ENCODE assay signal across 21 cellular contexts in genomic region chr2:189171956-189172609, GRCh38. TPM values are rescaled to one million over a fixed set of nuclear protein-coding genes. Genes with fewer than 3 reads are reported as not detected.
DNase-seq lines count a peak whose midpoint lies in the region; ATAC-seq and TF ChIP-seq lines count a peak whose summit lies in the region.
"Had no signal": no experiment of that assay in that cellular context is flagged by ENCODE, and none has a peak within 500 bp of the region (broad histone marks: within the 10 kb centered on the region; RNA-seq: fewer than 3 reads in every experiment).

No MANE protein-coding gene starts in this region.

- no peak overlapping the region for H3K4me3 Mint-ChIP-seq in chondrocyte (ENCODE audit: unreplicated experiment)
- H3K4me3 Mint-ChIP-seq in nephron progenitor cell, result no peak overlapping the region
- H3K4me3 Mint-ChIP-seq: CD8-positive, alpha-beta memory T cell; H9; natural killer cell; WTC11 had no signal

- no peaks in the 10 kb centered on the region for H3K27me3 ChIP-seq in left ventricle myocardium inferior (ENCODE audit: low read depth)
- H3K27me3 ChIP-seq: dorsolateral prefrontal cortex, Peyer's patch had no signal

- peaks cover 31% of the 10 kb centered on the region for H3K4me1 ChIP-seq in left ventricle myocardium inferior

- H3K4me3 ChIP-seq in left ventricle myocardium inferior, result no peak overlapping the region
- H3K4me3 ChIP-seq: Peyer's patch had no signal

- intact Hi-C loops in left ventricle myocardium inferior (cut with micrococcal nuclease), result no loop called here
- intact Hi-C loops in left cardiac atrium (cut with DNase I), result no loop called here

- peaks cover 5% of the 10 kb centered on the region for H3K9me3 ChIP-seq in left ventricle myocardium inferior (replicated peaks)
- H3K9me3 ChIP-seq: Peyer's patch had no signal

- peak; percentile 8 for TF ChIP-seq CTCF in left ventricle myocardium inferior (IDR thresholded peaks at IDR 0.05; ENCODE audit: borderline replicate concordance)
- peak; percentile 60 for TF ChIP-seq CTCF in chondrocyte (IDR thresholded peaks at IDR 0.05)
- peak; percentile 14 for TF ChIP-seq CTCF in nephron progenitor cell (IDR thresholded peaks at IDR 0.05)

- H3K27me3 Mint-ChIP-seq in chondrocyte (ENCODE audit: low read depth) (no peaks in the 10 kb centered on the region), nephron progenitor cell (ENCODE audit: low read depth, poor library complexity) (no peaks in the 10 kb centered on the region)

- H3K4me1 Mint-ChIP-seq in chondrocyte (ENCODE audit: low read depth) (peaks cover 47% of the 10 kb centered on the region), nephron progenitor cell (peaks cover 29% of the 10 kb centered on the region)
- H3K4me1 Mint-ChIP-seq: CD8-positive, alpha-beta memory T cell; natural killer cell had no signal

- ATAC-seq in left cardiac atrium (no peak), GM18502 (IDR thresholded peaks at IDR 0.05; ENCODE audit: poor library complexity, unreplicated experiment) (no peak)
- ATAC-seq: natural killer cell, WTC11 had no signal

- peaks cover 20% of the 10 kb centered on the region for H3K36me3 Mint-ChIP-seq in chondrocyte (ENCODE audit: low read depth)
- peaks cover 13% of the 10 kb centered on the region for H3K36me3 Mint-ChIP-seq in nephron progenitor cell (ENCODE audit: low read depth)
- H3K36me3 Mint-ChIP-seq: CD8-positive, alpha-beta memory T cell; natural killer cell; WTC11 had no signal

- H3K9me3 Mint-ChIP-seq in chondrocyte (ENCODE audit: low read depth), result no peaks in the 10 kb centered on the region
- H3K9me3 Mint-ChIP-seq in nephron progenitor cell, result no peaks in the 10 kb centered on the region
- H3K9me3 Mint-ChIP-seq: CD8-positive, alpha-beta memory T cell; H9; WTC11 had no signal

- H3K27ac Mint-ChIP-seq in chondrocyte (ENCODE audit: unreplicated experiment) (no peak overlapping the region), nephron progenitor cell (no peak overlapping the region)
- H3K27ac Mint-ChIP-seq: CD8-positive, alpha-beta memory T cell; H9; natural killer cell; WTC11 had no signal

- H3K36me3 ChIP-seq in left ventricle myocardium inferior, result no peaks in the 10 kb centered on the region
- H3K36me3 ChIP-seq: Peyer's patch had no signal

- peak overlapping the region; percentile 41 for H3K27ac ChIP-seq in left ventricle myocardium inferior (replicated peaks)
- H3K27ac ChIP-seq: dorsolateral prefrontal cortex had no signal

- DNase-seq in left ventricle myocardium inferior (no peak), left cardiac atrium (no peak), chondrocyte (ENCODE audit: low spot score) (no peak), nephron progenitor cell (no peak), nucleus accumbens (lab: John Stamatoyannopoulos, UW) (no peak), 8988T (no peak)
- no peak for DNase-seq in activated naive CD4-positive, alpha-beta T cell treated with anti-CD3 and anti-CD28 coated beads, Interleukin-2, amount 50 U/mL, for 16 hours
- DNase-seq: activated effector memory CD4-positive, alpha-beta T cell treated with anti-CD3 and anti-CD28 coated beads, Interleukin-2, amount 50 U/mL, for 16 hours; CD8-positive, alpha-beta memory T cell; dorsolateral prefrontal cortex; EL; H9; natural killer cell; NCI-H187; NCI-H69; Peyer's patch; retina; stimulated activated CD4-positive, alpha-beta T cell treated with anti-CD3 and anti-CD28 coated beads, Interleukin-2, amount 100 ng/mL, for 24 hours; trophoblast cell had no signal

RNA-seq across cellular contexts. Expression of gene COL5A2, which starts 7.5 kb away (rescaled TPM):
- total RNA-seq in left ventricle myocardium inferior (9.3 TPM), left cardiac atrium (10 to 100 TPM; 21.0 to 29.9 TPM), chondrocyte (1,927 to 2,200 TPM (median 1,930 TPM) in 3 replicates)

Comparison
In these comparisons a context has a peak if more than half of its experiments do, and no peak if none do; other contexts are left out.
1. CTCF ChIP-seq: peak in every context shown above with its lines; median percentile 60 in chondrocyte; 14 in nephron progenitor cell; 8 in left ventricle myocardium inferior.
2. RNA of gene COL5A2, which starts 7.5 kb away (total RNA-seq): 1,927 to 2,200 TPM in chondrocyte; 21.0 to 29.9 TPM in left cardiac atrium and 9.3 TPM in left ventricle myocardium inferior (single experiment); every median in the first group is over 10 times any median in the second.